Comparison of ENCODE assay signal across 25 cellular contexts in the genomic region with DNA sequence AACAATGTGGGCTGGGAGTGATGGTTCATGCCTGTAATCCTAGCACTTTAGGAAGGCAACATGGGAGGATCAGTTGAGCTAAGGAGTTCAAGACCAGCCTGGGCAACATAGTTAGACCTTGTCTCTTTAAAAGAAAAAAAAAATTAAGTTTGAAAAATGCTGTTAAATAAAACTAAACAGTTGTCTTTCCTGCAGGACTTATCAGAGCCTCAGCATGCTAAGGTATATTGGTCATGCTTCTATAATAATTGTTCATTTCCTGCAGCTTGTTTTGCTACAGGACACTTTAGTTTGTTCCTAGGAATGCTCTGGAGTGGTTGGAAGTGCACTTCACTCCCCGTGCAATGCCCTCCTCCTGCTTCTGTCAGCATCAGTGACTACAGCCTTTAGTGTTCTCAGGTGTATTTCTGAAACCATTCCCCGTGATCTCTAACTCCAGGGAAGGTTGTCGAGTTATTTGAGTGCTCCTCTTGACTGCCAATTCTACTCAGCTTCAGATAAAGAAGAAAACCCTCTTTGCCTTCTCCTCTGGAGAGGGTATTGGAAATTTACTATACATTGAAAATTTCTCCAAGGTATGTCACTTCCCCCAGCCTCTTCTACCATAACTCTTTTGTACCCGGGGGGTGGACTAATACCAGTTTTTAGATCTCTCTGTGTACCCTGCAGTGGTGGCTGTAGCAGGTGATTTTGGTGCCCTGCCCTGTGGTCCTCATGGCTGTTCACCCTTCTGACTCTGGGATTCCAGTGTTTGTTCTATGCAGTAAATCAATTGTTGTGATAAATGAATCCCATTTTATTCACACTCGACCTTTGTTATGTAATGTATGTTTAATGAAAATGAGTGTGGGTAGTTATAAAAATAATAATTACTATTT. TPM values are rescaled to one million over a fixed set of nuclear protein-coding genes. Genes with fewer than 3 reads are reported as not detected.
"Had no signal": no experiment of that assay in that cellular context is flagged by ENCODE, and none has a peak within 500 bp of the region (broad histone marks: within the 10 kb centered on the region; RNA-seq: fewer than 3 reads in every experiment).

No MANE protein-coding gene starts in this region.

- ATAC-seq: activated CD8-positive, alpha-beta T cell treated with anti-CD3 and anti-CD28 coated beads for 36 hours; activated T-helper 17 cell treated with anti-CD3 and anti-CD28 coated beads, Interleukin-2, amount 50 U/mL, for 72 hours; left lobe of liver; mucosa of descending colon; naive thymus-derived CD4-positive, alpha-beta T cell had no signal

- H3K4me3 ChIP-seq: dorsolateral prefrontal cortex, mucosa of descending colon, neural progenitor cell, prostate gland, right atrium auricular region, tibial nerve, vagina had no signal

- H3K9me3 Mint-ChIP-seq: activated CD4-positive, alpha-beta T cell treated with anti-CD3 and anti-CD28 coated beads, Interleukin-2, amount 10 ng/mL, durations not matched to agents 24 days and 14 days had no signal

- H3K27me3 ChIP-seq: dorsolateral prefrontal cortex, neural progenitor cell, right atrium auricular region, tibial nerve, vagina had no signal

- H3K4me1 Mint-ChIP-seq: activated CD4-positive, alpha-beta T cell treated with anti-CD3 and anti-CD28 coated beads, Interleukin-2, amount 10 ng/mL, durations not matched to agents 24 days and 14 days; activated naive CD8-positive, alpha-beta T cell treated with anti-CD3 and anti-CD28 coated beads, Interleukin-2, amount 10 ng/mL, durations not matched to agents 7 days and 5 days; activated T-helper 17 cell treated with anti-CD3 and anti-CD28 coated beads, Interleukin-2, amount 50 U/mL, for 72 hours; naive thymus-derived CD4-positive, alpha-beta T cell; neural progenitor cell had no signal

- DNase-seq: activated CD4-positive, alpha-beta T cell treated with anti-CD3 and anti-CD28 coated beads, Interleukin-2, amount 10 ng/mL, durations not matched to agents 24 days and 14 days; activated CD4-positive, CD25-positive, alpha-beta regulatory T cell; activated CD8-positive, alpha-beta T cell treated with anti-CD3 and anti-CD28 coated beads for 36 hours; activated naive CD4-positive, alpha-beta T cell; activated naive CD8-positive, alpha-beta T cell treated with anti-CD3 and anti-CD28 coated beads, Interleukin-2, amount 10 ng/mL, durations not matched to agents 7 days and 5 days; activated T-cell treated with anti-CD3 and anti-CD28 coated beads, Interleukin-2, amount 50 U/mL, for 1 hour; amygdala; caudate nucleus; dorsolateral prefrontal cortex; head of caudate nucleus; kidney; mucosa of descending colon; naive thymus-derived CD4-positive, alpha-beta T cell; stimulated activated CD4-positive, alpha-beta T cell treated with anti-CD3 and anti-CD28 coated beads, Interleukin-12 subunit alpha, Interleukin-12 subunit beta, amount 100 ng/mL, for 4 hours; stimulated activated CD4-positive, alpha-beta T cell treated with anti-CD3 and anti-CD28 coated beads, Interleukin-1b, Interleukin-23, amount 100 ng/mL, for 48 hours; stimulated activated CD8-positive, alpha-beta memory T cell treated with anti-CD3 and anti-CD28 coated beads, Interleukin-4, amount 100 ng/mL, for 48 hours; stimulated activated naive CD4-positive, alpha-beta T cell treated with Interleukin-2 at 50 U/mL for 16 hours; T1000 had no signal

- H3K36me3 ChIP-seq: neural progenitor cell, prostate gland, right atrium auricular region, tibial nerve, vagina had no signal

- H3K4me1 ChIP-seq: prostate gland, right atrium auricular region, tibial nerve, vagina had no signal

- H3K9me3 ChIP-seq: mucosa of descending colon, prostate gland, right atrium auricular region, vagina had no signal

- H3K36me3 Mint-ChIP-seq: neural progenitor cell had no signal

- H3K27ac ChIP-seq: dorsolateral prefrontal cortex, neural progenitor cell, prostate gland, right atrium auricular region, tibial nerve, vagina had no signal

- H3K4me3 Mint-ChIP-seq: activated CD4-positive, alpha-beta T cell treated with anti-CD3 and anti-CD28 coated beads, Interleukin-2, amount 10 ng/mL, durations not matched to agents 24 days and 14 days; activated CD8-positive, alpha-beta T cell treated with anti-CD3 and anti-CD28 coated beads for 36 hours; activated naive CD8-positive, alpha-beta T cell treated with anti-CD3 and anti-CD28 coated beads, Interleukin-2, amount 10 ng/mL, durations not matched to agents 7 days and 5 days; activated T-helper 17 cell treated with anti-CD3 and anti-CD28 coated beads, Interleukin-2, amount 50 U/mL, for 72 hours; naive thymus-derived CD4-positive, alpha-beta T cell; neural progenitor cell had no signal

- H3K27ac Mint-ChIP-seq: activated CD4-positive, alpha-beta T cell treated with anti-CD3 and anti-CD28 coated beads, Interleukin-2, amount 10 ng/mL, durations not matched to agents 24 days and 14 days; activated CD8-positive, alpha-beta T cell treated with anti-CD3 and anti-CD28 coated beads for 36 hours; activated naive CD8-positive, alpha-beta T cell treated with anti-CD3 and anti-CD28 coated beads, Interleukin-2, amount 10 ng/mL, durations not matched to agents 7 days and 5 days; activated T-helper 17 cell treated with anti-CD3 and anti-CD28 coated beads, Interleukin-2, amount 50 U/mL, for 72 hours; naive thymus-derived CD4-positive, alpha-beta T cell; neural progenitor cell had no signal

RNA-seq across cellular contexts. Expression of a gene that starts 33.8 kb away (rescaled TPM):
- total RNA-seq: activated T-helper 17 cell treated with anti-CD3 and anti-CD28 coated beads, Interleukin-2, amount 50 U/mL, for 72 hours had no signal
